In the genomic region with DNA sequence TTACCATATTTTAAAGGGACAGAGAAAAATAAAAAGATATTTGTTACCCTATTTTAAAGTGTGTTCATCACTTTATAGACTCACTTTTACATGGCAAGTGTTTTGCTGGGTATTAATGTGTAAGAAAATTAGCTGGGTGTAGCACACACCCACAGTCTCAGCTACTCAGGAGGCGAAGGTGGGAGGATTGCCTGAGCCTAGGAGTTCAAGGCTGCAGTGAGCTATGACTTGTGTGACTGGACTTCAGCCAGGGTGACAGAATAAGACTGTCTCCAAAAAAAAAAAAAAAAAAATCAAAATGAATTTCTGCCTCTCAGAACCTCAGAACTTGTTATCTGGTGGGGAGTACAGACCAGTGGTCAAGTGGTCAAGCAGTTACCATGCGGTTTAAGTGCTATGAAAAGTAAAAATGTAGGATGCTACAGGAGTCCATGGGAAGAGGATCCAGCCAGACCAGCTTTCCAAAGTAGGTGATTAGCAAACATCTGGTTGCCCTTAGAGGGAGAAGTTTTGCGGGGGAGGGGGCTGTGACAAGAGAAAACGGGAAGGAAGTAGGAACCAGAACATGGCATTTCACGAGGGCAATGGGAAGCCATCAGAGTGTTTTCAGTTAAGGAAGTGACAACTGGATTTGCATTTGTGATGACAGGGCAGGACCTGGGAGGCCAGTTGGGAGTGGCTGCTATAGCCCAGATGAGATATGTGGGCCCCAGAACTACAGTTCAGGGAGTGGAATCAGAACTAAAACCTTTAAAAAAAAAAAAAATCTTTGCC, we compare ENCODE assay signal across 12 cellular contexts. TPM values are rescaled to one million over a fixed set of nuclear protein-coding genes. Genes with fewer than 3 reads are reported as not detected.
DNase-seq lines count a peak whose midpoint lies in the region; ATAC-seq and TF ChIP-seq lines count a peak whose summit lies in the region.
"Had no signal": no experiment of that assay in that cellular context is flagged by ENCODE, and none has a peak within 500 bp of the region (broad histone marks: within the 10 kb centered on the region; RNA-seq: fewer than 3 reads in every experiment).

No MANE protein-coding gene starts in this region.

- intact Hi-C loops in esophagus squamous epithelium (cut with DNase I) (no loop called here), mucosa of descending colon (cut with DNase I, micrococcal nuclease) (loop anchor here in 1 of 2 donors (5.0 kb wide), 1 partner anchor 113 kb away; the partner anchor contains the start of gene TENT4B), aorta (cut with DNase I) (no loop called here)

- H3K36me3 Mint-ChIP-seq in stimulated activated naive CD8-positive, alpha-beta T cell treated with anti-CD3 and anti-CD28 coated beads, Interleukin-15, Interleukin-2, amounts not matched to agents 100 ng/mL and 50 ng/mL, for 24 hours (ENCODE audit: low read depth): peaks cover 21% of the 10 kb centered on the region

- ATAC-seq in stimulated activated naive CD8-positive, alpha-beta T cell treated with anti-CD3 and anti-CD28 coated beads, Interleukin-15, amount 100 ng/mL, for 72 hours: no peak
- ATAC-seq in mucosa of descending colon (peak; percentile 91), aorta (ENCODE audit: low FRiP score) (peak; percentile 64), HG02571 (IDR thresholded peaks at IDR 0.05; ENCODE audit: unreplicated experiment) (no peak), HG03139 (IDR thresholded peaks at IDR 0.05; ENCODE audit: unreplicated experiment) (no peak)

- no peaks in the 10 kb centered on the region for H3K9me3 ChIP-seq in esophagus squamous epithelium
- H3K9me3 ChIP-seq in mucosa of descending colon: no peaks in the 10 kb centered on the region
- no peaks in the 10 kb centered on the region for H3K9me3 ChIP-seq in aorta (ENCODE audit: control insufficient read depth, low read length)

- H3K4me3 ChIP-seq in esophagus squamous epithelium (no peak overlapping the region), mucosa of descending colon (no peak overlapping the region), aorta (ENCODE audit: low read length in 2 of 2) (no peak overlapping the region)

- peaks cover 0 to 27% (median 2%) of the 10 kb centered on the region in 3 donors for H3K36me3 ChIP-seq in esophagus squamous epithelium
- H3K36me3 ChIP-seq in mucosa of descending colon (ENCODE audit: low read depth): peaks cover 5% of the 10 kb centered on the region
- H3K36me3 ChIP-seq in aorta (ENCODE audit: control insufficient read depth in 1 of 2, insufficient read depth in 2 of 2, low read length in 1 of 2): peaks cover 0 to 3% of the 10 kb centered on the region in 2 donors

- H3K4me3 Mint-ChIP-seq in stimulated activated naive CD8-positive, alpha-beta T cell treated with anti-CD3 and anti-CD28 coated beads, Interleukin-15, Interleukin-2, amounts not matched to agents 100 ng/mL and 50 ng/mL, for 24 hours: no peak overlapping the region
- no peak overlapping the region for H3K4me3 Mint-ChIP-seq in stimulated activated naive CD8-positive, alpha-beta T cell treated with anti-CD3 and anti-CD28 coated beads, Interleukin-15, amount 100 ng/mL, for 72 hours

- no peaks in the 10 kb centered on the region for H3K27me3 ChIP-seq in esophagus squamous epithelium
- no peaks in the 10 kb centered on the region for H3K27me3 ChIP-seq in aorta (ENCODE audit: control insufficient read depth in 1 of 2, insufficient read depth in 2 of 2, low read length in 1 of 2)

- H3K9me3 Mint-ChIP-seq in stimulated activated naive CD8-positive, alpha-beta T cell treated with anti-CD3 and anti-CD28 coated beads, Interleukin-15, Interleukin-2, amounts not matched to agents 100 ng/mL and 50 ng/mL, for 24 hours: no peaks in the 10 kb centered on the region
- H3K9me3 Mint-ChIP-seq in stimulated activated naive CD8-positive, alpha-beta T cell treated with anti-CD3 and anti-CD28 coated beads, Interleukin-15, amount 100 ng/mL, for 72 hours: no peaks in the 10 kb centered on the region

- H3K4me1 Mint-ChIP-seq in stimulated activated naive CD8-positive, alpha-beta T cell treated with anti-CD3 and anti-CD28 coated beads, Interleukin-15, Interleukin-2, amounts not matched to agents 100 ng/mL and 50 ng/mL, for 24 hours (ENCODE audit: low read depth): peaks cover 15% of the 10 kb centered on the region
- H3K4me1 Mint-ChIP-seq in stimulated activated naive CD8-positive, alpha-beta T cell treated with anti-CD3 and anti-CD28 coated beads, Interleukin-15, amount 100 ng/mL, for 72 hours: peaks cover 18% of the 10 kb centered on the region

- H3K27me3 Mint-ChIP-seq in stimulated activated naive CD8-positive, alpha-beta T cell treated with anti-CD3 and anti-CD28 coated beads, Interleukin-15, Interleukin-2, amounts not matched to agents 100 ng/mL and 50 ng/mL, for 24 hours: peaks cover under 1% of the 10 kb centered on the region
- peaks cover 15% of the 10 kb centered on the region for H3K27me3 Mint-ChIP-seq in stimulated activated naive CD8-positive, alpha-beta T cell treated with anti-CD3 and anti-CD28 coated beads, Interleukin-15, amount 100 ng/mL, for 72 hours

- peak in 1 of 4 donors; percentile 7 for TF ChIP-seq POLR2A in esophagus squamous epithelium (IDR thresholded peaks at IDR 0.05)

- DNase-seq in stimulated activated naive CD8-positive, alpha-beta T cell treated with anti-CD3 and anti-CD28 coated beads, Interleukin-15, amount 100 ng/mL, for 72 hours: no peak
- no peak for DNase-seq in esophagus squamous epithelium (lab: John Stamatoyannopoulos, UW)
- DNase-seq in mucosa of descending colon: peak; percentile 56 to 67 (median 65)
- DNase-seq in aorta: peak in 1 of 2 donors; percentile 81
- DNase-seq in NCI-H1417 (lab: John Stamatoyannopoulos, UW): no peak
- DNase-seq: activated CD8-positive, alpha-beta memory T cell treated with anti-CD3 and anti-CD28 coated beads, Interleukin-2, amount 50 U/mL, for 48 hours; central memory CD4-positive, alpha-beta T cell; NCI-H1048 had no signal

- H3K27ac ChIP-seq in esophagus squamous epithelium: peak overlapping the region in 3 of 4 donors; percentile 51 to 69 (median 66)
- H3K27ac ChIP-seq in aorta (ENCODE audit: low read depth in 1 of 2, low read length in 2 of 2): no peak overlapping the region
- H3K27ac ChIP-seq: parathyroid adenoma had no signal

- 52 to 55% methylated on average over 5 of the region's 5 CpGs for WGBS in esophagus squamous epithelium, 2 donors
- WGBS in aorta, 2 donors: 67 to 68% methylated on average over 5 of the region's 5 CpGs

- TF ChIP-seq CTCF in esophagus squamous epithelium (IDR thresholded peaks at IDR 0.05): no peak
- no peak for TF ChIP-seq CTCF in mucosa of descending colon (IDR thresholded peaks at IDR 0.05)

- H3K27ac Mint-ChIP-seq in stimulated activated naive CD8-positive, alpha-beta T cell treated with anti-CD3 and anti-CD28 coated beads, Interleukin-15, Interleukin-2, amounts not matched to agents 100 ng/mL and 50 ng/mL, for 24 hours: peak overlapping the region; percentile 41
- H3K27ac Mint-ChIP-seq in stimulated activated naive CD8-positive, alpha-beta T cell treated with anti-CD3 and anti-CD28 coated beads, Interleukin-15, amount 100 ng/mL, for 72 hours: peak overlapping the region in 1 of 2 donors; percentile 6

- H3K4me1 ChIP-seq in esophagus squamous epithelium (peaks cover 0 to 60% (median 9%) of the 10 kb centered on the region in 3 donors), mucosa of descending colon (ENCODE audit: low read depth) (peaks cover 30% of the 10 kb centered on the region), aorta (ENCODE audit: control insufficient read depth in 1 of 2, insufficient read depth in 2 of 2, low read length in 2 of 2) (no peaks in the 10 kb centered on the region)
- H3K4me1 ChIP-seq: parathyroid adenoma had no signal

RNA-seq across cellular contexts. Expression of gene CNEP1R1, which starts 13.9 kb away (rescaled TPM):
- total RNA-seq in esophagus squamous epithelium (10 to 100 TPM; 14.1 to 18.4 (median 14.9) TPM), mucosa of descending colon (10 to 100 TPM; 19.3 to 20.8 (median 20.3) TPM), aorta (10 to 100 TPM; 25.0 to 25.3 TPM)
- 10 to 100 TPM; 11.5 to 15.5 TPM for polyA plus RNA-seq in aorta

RNA-seq across cellular contexts. Expression of gene HEATR3, which starts 26.8 kb away (rescaled TPM):
- total RNA-seq in esophagus squamous epithelium: 10 to 100 TPM; 13.7 to 31.2 (median 16.4) TPM
- total RNA-seq in mucosa of descending colon: 10 to 100 TPM; 19.1 to 24.1 (median 22.1) TPM
- total RNA-seq in aorta: 10 to 100 TPM in 1 of 2 donors, 1 to 10 TPM in 1; 9.4 to 17.9 TPM
- polyA plus RNA-seq in aorta: 1 to 10 TPM; 3.7 to 4.6 TPM

Comparison
In these comparisons a context has a peak if more than half of its experiments do, and no peak if none do; other contexts are left out.
1. ATAC-seq: peak in mucosa of descending colon (single experiment) and aorta (single experiment); none in stimulated activated naive CD8-positive, alpha-beta T cell treated with anti-CD3 and anti-CD28 coated beads, Interleukin-15, amount 100 ng/mL, for 72 hours (single experiment), HG02571 (single experiment) and HG03139 (single experiment).
2. DNase-seq: peak in mucosa of descending colon (3 of 3); none in stimulated activated naive CD8-positive, alpha-beta T cell treated with anti-CD3 and anti-CD28 coated beads, Interleukin-15, amount 100 ng/mL, for 72 hours (0 of 2), esophagus squamous epithelium (single experiment) and NCI-H1417 (0 of 3).
3. H3K27ac ChIP-seq: peak in esophagus squamous epithelium (3 of 4); none in aorta (0 of 2).